In the genomic region with DNA sequence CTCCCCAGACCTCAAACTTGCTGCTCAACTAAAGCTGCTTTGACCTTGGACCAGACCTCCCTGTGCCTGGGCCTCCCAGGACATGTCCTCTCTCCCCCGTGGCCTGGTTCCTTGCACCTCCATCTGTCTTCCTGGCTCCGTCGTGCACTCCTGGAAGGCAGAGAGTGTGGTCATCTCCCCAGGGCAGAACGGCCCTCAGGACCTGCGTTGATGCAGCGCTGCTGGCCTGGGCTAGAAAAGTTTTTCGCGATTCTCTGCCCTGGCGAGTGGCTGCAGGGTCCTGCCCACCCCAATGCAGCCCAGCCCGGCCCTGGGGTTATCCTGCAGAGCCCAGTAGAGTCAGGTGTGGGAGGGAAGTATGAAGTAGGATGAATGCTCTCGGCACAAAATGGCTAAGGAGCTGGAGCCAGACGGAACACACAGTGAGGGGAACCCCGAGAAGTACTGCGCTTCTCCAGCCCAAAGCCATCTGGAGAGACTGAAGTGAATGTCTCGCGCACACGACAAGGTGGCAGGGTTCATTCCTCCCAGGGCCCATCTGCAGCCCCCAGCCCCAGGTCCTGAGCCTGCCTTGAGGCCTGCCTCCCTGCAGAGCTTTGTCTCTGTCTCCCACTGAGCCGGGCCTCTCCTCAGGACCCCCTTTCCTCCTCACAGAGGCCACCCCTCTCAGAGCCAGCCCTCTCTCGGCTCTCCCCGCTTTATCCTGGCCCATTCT, we compare ENCODE assay signal across 15 cellular contexts. TPM values are rescaled to one million over a fixed set of nuclear protein-coding genes. Genes with fewer than 3 reads are reported as not detected.
DNase-seq lines count a peak whose midpoint lies in the region; ATAC-seq, FAIRE-seq and TF ChIP-seq lines count a peak whose summit lies in the region.
"Had no signal": no experiment of that assay in that cellular context is flagged by ENCODE, and none has a peak within 500 bp of the region (broad histone marks: within the 10 kb centered on the region; RNA-seq: fewer than 3 reads in every experiment).

No MANE protein-coding gene starts in this region.

- no peak for TF ChIP-seq RAD21 in IMR-90 (IDR thresholded peaks at IDR 0.05; ENCODE audit: low read length)
- no peak for TF ChIP-seq RAD21 in H1 (IDR thresholded peaks at IDR 0.05 in 1 of 2, conservative IDR thresholded peaks at IDR 0.05 in 1 of 2; ENCODE audit: low read depth in 2 of 2, low read length in 2 of 2)

- H3K56ac ChIP-seq in IMR-90 (ENCODE audit: extremely low read depth, insufficient read depth, low read length) (peak overlapping the region; percentile 28; the same call in 1 of the 2 replicates), H1 (replicated peaks; ENCODE audit: insufficient read length, low read depth, low read length) (no peak overlapping the region)

- H4K91ac ChIP-seq in IMR-90 (ENCODE audit: insufficient read depth, low read depth, low read length) (peak overlapping the region; percentile 97), H1 (replicated peaks; ENCODE audit: insufficient read length, low read length) (no peak overlapping the region)

- no peak overlapping the region for H3K4me3 ChIP-seq in IMR-90 (ENCODE audit: insufficient read depth, low read depth, low read length)
- H3K4me3 ChIP-seq in H1 (ENCODE audit: extremely low read depth in 1 of 4, insufficient read depth in 2 of 4, low read depth in 3 of 4, low read length in 4 of 4): no peak overlapping the region
- H3K4me3 ChIP-seq in subcutaneous abdominal adipose tissue (ENCODE audit: low read depth in 1 of 5, low read length in 5 of 5): no peak overlapping the region

- H3K79me1 ChIP-seq in IMR-90 (ENCODE audit: low read depth in 1 of 2, low read length in 2 of 2) (no peaks in the 10 kb centered on the region), H1 (ENCODE audit: low read depth, low read length) (no peaks in the 10 kb centered on the region)

- H2AK9ac ChIP-seq in IMR-90 (replicated peaks; ENCODE audit: low read depth, low read length, poor library complexity): no peak overlapping the region

- H3K79me2 ChIP-seq in H1 (ENCODE audit: control insufficient read depth in 1 of 2, insufficient read depth in 2 of 2, low read length in 2 of 2): no peaks in the 10 kb centered on the region

- no peak overlapping the region for H3K27ac Mint-ChIP-seq in HFFc6
- H3K27ac Mint-ChIP-seq: progenitor cell of endocrine pancreas had no signal

- DNase-seq in IMR-90 (no peak), H1 (ENCODE audit: low read depth in 1 of 2, low spot score in 2 of 2) (no peak), mesenteric fat pad (ENCODE audit: low spot score) (peak; percentile 68), HFFc6 (no peak), Ammon's horn (ENCODE audit: low spot score) (no peak)
- DNase-seq: foreskin melanocyte; H9; KBM-7; NCI-H1092 treated with DMSO at 0.1 percent for 48 hours; NCI-H226; stimulated activated CD4-positive, alpha-beta T cell treated with anti-CD3 and anti-CD28 coated beads, Interleukin-2, amount 100 ng/mL, for 24 hours had no signal

- no peak for TF ChIP-seq EP300 in H1 (IDR thresholded peaks at IDR 0.05; ENCODE audit: borderline replicate concordance in 1 of 2, low read depth in 2 of 2, low read length in 2 of 2)

- peak overlapping the region; percentile 96 for H3K14ac ChIP-seq in IMR-90 (replicated peaks; ENCODE audit: low read depth, low read length)
- no peak overlapping the region for H3K14ac ChIP-seq in H1 (ENCODE audit: insufficient read length)

- H2BK12ac ChIP-seq in H1 (ENCODE audit: low read depth, low read length): no peak overlapping the region

- H2BK120ac ChIP-seq in IMR-90 (ENCODE audit: low read depth, low read length) (peak overlapping the region; percentile 97), H1 (replicated peaks; ENCODE audit: low read depth, low read length) (no peak overlapping the region)

- 90% methylated on average over 5 of the region's 20 CpGs; no CpG with 5 or more reads in 1 of the 2 experiments for WGBS in IMR-90 (ENCODE audit: extremely low coverage in 2 of 2, insufficient read length in 1 of 2), 2 experiments
- 85% methylated on average over 17 of the region's 20 CpGs; no CpG with 5 or more reads in 1 of the 2 experiments for WGBS in H1 (ENCODE audit: extremely low coverage in 1 of 2, insufficient coverage in 1 of 2, insufficient read length in 1 of 2, insufficient replicate concordance in 2 of 2, low coverage in 1 of 2, low lambda C conversion rate in 2 of 2, missing lambda C conversion rate in 1 of 2), 2 experiments

- peaks cover 63% of the 10 kb centered on the region for H3K4me1 Mint-ChIP-seq in HFFc6 (ENCODE audit: low read depth)

- H4K5ac ChIP-seq in IMR-90 (ENCODE audit: low read depth, low read length) (peak overlapping the region; percentile 78), H1 (ENCODE audit: insufficient read length, low read depth, low read length) (no peak overlapping the region)

- TF ChIP-seq POLR2A in IMR-90 (IDR thresholded peaks at IDR 0.05; ENCODE audit: low read depth, low read length) (no peak), H1 (IDR thresholded peaks at IDR 0.05; ENCODE audit: control extremely low read depth in 1 of 2, low read depth in 2 of 2, low read length in 2 of 2) (no peak), GM18505 (IDR thresholded peaks at IDR 0.05; ENCODE audit: borderline replicate concordance, extremely low read depth, insufficient read depth, insufficient read length) (no peak)

- no peaks in the 10 kb centered on the region for H3K23me2 ChIP-seq in H1 (ENCODE audit: low read depth, low read length)

- intact Hi-C loops in IMR-90 (cut with micrococcal nuclease): no loop called here

- peak overlapping the region; percentile 90 for H2BK20ac ChIP-seq in IMR-90 (ENCODE audit: low read depth, low read length)
- H2BK20ac ChIP-seq in H1 (ENCODE audit: low read length): no peak overlapping the region

- no peak for TF ChIP-seq CTCF in IMR-90 (conservative IDR thresholded peaks at IDR 0.05; ENCODE audit: low read depth, low read length)
- no peak for TF ChIP-seq CTCF in H1 (IDR thresholded peaks at IDR 0.05; ENCODE audit: control extremely low read depth in 1 of 3, insufficient read depth in 1 of 3, low read depth in 1 of 3, low read length in 3 of 3)
- TF ChIP-seq CTCF in HFFc6 (IDR thresholded peaks at IDR 0.05): no peak

- no peak overlapping the region for H3K4me2 ChIP-seq in IMR-90 (ENCODE audit: low read depth, low read length)
- no peak overlapping the region for H3K4me2 ChIP-seq in H1 (ENCODE audit: insufficient read depth in 1 of 2, low read depth in 2 of 2, low read length in 2 of 2)

- CTCF ChIA-PET in IMR-90 (lab: Yijun Ruan, JAX) (interaction anchor here (0.6 kb wide), 1 partner anchor 32 kb away, joined by 3 read pairs; no protein-coding TSS in a partner anchor), H1 (lab: Charles Lee; ENCODE audit: partially characterized antibody) (interaction anchor here (0.7 to 4.7 kb wide), 16 partner anchors 9 to 96 kb away, joined by 3 to 58 read pairs (median 4); a partner anchor contains a TSS)

- H3K36me3 Mint-ChIP-seq in HFFc6 (ENCODE audit: low read depth): peaks cover 5% of the 10 kb centered on the region; the same call in 1 of the 2 replicates

- in situ Hi-C loops in IMR-90 (cut with MboI; ENCODE audit: low sequenced_read_pairs): no loop called here

- no peaks in the 10 kb centered on the region for H3K27me3 ChIP-seq in IMR-90 (ENCODE audit: control insufficient read depth, insufficient read depth, low read length)
- no peaks in the 10 kb centered on the region; a peak in 1 of 7 replicates for H3K27me3 ChIP-seq in H1 (replicated peaks in 1 of 4; ENCODE audit: control insufficient read depth in 3 of 4, extremely low read depth in 1 of 4, insufficient read depth in 3 of 4, low read length in 3 of 4)
- no peaks in the 10 kb centered on the region for H3K27me3 ChIP-seq in subcutaneous abdominal adipose tissue (ENCODE audit: control insufficient read depth in 5 of 5, insufficient read depth in 4 of 5, low read length in 5 of 5)

- peak overlapping the region; percentile 62 to 89; a peak in 2 of 4 replicates for H4K8ac ChIP-seq in IMR-90 (ENCODE audit: low read depth in 2 of 2, low read length in 2 of 2)
- H4K8ac ChIP-seq in H1 (ENCODE audit: extremely low read depth, insufficient read depth, low read length): no peak overlapping the region

- peaks cover 42% of the 10 kb centered on the region for H3K4me1 ChIP-seq in IMR-90 (ENCODE audit: control insufficient read depth, insufficient read depth, low read length)
- no peaks in the 10 kb centered on the region; a peak in 1 of 7 replicates for H3K4me1 ChIP-seq in H1 (replicated peaks in 1 of 4; ENCODE audit: control insufficient read depth in 3 of 4, insufficient read depth in 4 of 4, low read length in 3 of 4)
- peaks cover 17 to 77% (median 61%) of the 10 kb centered on the region in 5 donors for H3K4me1 ChIP-seq in subcutaneous abdominal adipose tissue (ENCODE audit: control insufficient read depth in 5 of 5, insufficient read depth in 5 of 5, low read length in 5 of 5)

- H2BK5ac ChIP-seq in IMR-90 (ENCODE audit: low read depth, low read length, poor library complexity, severe bottlenecking) (peak overlapping the region; percentile 32), H1 (ENCODE audit: low read depth, low read length) (peak overlapping the region; percentile 52; the same call in 1 of the 2 replicates)

- H3K9ac ChIP-seq in IMR-90 (ENCODE audit: low read depth, low read length) (no peak overlapping the region; the same call in 1 of the 2 replicates), H1 (replicated peaks in 1 of 4; ENCODE audit: extremely low read depth in 1 of 4, low read depth in 3 of 4, low read length in 3 of 4) (no peak overlapping the region), subcutaneous abdominal adipose tissue (ENCODE audit: low read length in 5 of 5) (peak overlapping the region in 2 of 5 donors; percentile 16 to 42)

- H3K27ac ChIP-seq in IMR-90 (ENCODE audit: insufficient read depth, low read length): peak overlapping the region; percentile 64
- no peak overlapping the region for H3K27ac ChIP-seq in H1 (ENCODE audit: low read depth, low read length)
- H3K27ac ChIP-seq in subcutaneous abdominal adipose tissue (ENCODE audit: low read depth, low read length): peak overlapping the region; percentile 30

- H3K4me3 Mint-ChIP-seq in HFFc6: no peak overlapping the region
- H3K4me3 Mint-ChIP-seq: H9 had no signal

- no peaks in the 10 kb centered on the region for H3K9me3 Mint-ChIP-seq in HFFc6
- H3K9me3 Mint-ChIP-seq: H9 had no signal

- H3K23ac ChIP-seq in IMR-90 (ENCODE audit: low read depth, low read length) (peak overlapping the region; percentile 85), H1 (ENCODE audit: insufficient read length) (no peak overlapping the region)

- H4K20me1 ChIP-seq in IMR-90 (ENCODE audit: insufficient read depth, low read length): no peaks in the 10 kb centered on the region
- H4K20me1 ChIP-seq in H1 (replicated peaks in 1 of 2; ENCODE audit: control insufficient read depth in 1 of 2, insufficient read depth in 2 of 2, low read length in 2 of 2): no peaks in the 10 kb centered on the region

- dilution Hi-C loops in IMR-90 (cut with HindIII; ENCODE audit: low sequenced_read_pairs, unreplicated experiment): no loop called here

- FAIRE-seq in H1 (lab: Jason Lieb, UNC): no peak

- H2AK5ac ChIP-seq in IMR-90 (ENCODE audit: low read depth, low read length) (peak overlapping the region; percentile 87), H1 (ENCODE audit: low read depth, low read length) (0 out of 2 replicates have a peak overlapping the region, but pooled peaks have one; percentile 39)

- no peak for ATAC-seq in IMR-90 (ENCODE audit: low read depth)
- ATAC-seq in GM18505 (IDR thresholded peaks at IDR 0.05; ENCODE audit: unreplicated experiment): no peak
- ATAC-seq in HG03139 (IDR thresholded peaks at IDR 0.05; ENCODE audit: unreplicated experiment): no peak

- POLR2A ChIA-PET in IMR-90 (lab: Charles Lee; ENCODE audit: unreplicated experiment): interaction anchor here (1.2 kb wide), 1 partner anchor 24 kb away, joined by 3 read pairs; no protein-coding TSS in a partner anchor
- POLR2A ChIA-PET in H1 (lab: Charles Lee; ENCODE audit: partially characterized antibody): interaction anchor here (1.4 to 2.0 kb wide), 2 partner anchors 21 to 43 kb away, joined by 3 to 4 read pairs; no protein-coding TSS in a partner anchor

- BruUV-seq in IMR-90 (replicated peaks; lab: Mats Ljungman, UMichigan): no TSS peak

- peaks cover 13% of the 10 kb centered on the region for H3K9me1 ChIP-seq in IMR-90 (ENCODE audit: insufficient read depth, low read length)

- H3K36me3 ChIP-seq in IMR-90 (ENCODE audit: control insufficient read depth, insufficient read depth, low read length): no peaks in the 10 kb centered on the region
- no peaks in the 10 kb centered on the region for H3K36me3 ChIP-seq in H1 (ENCODE audit: control insufficient read depth in 2 of 4, insufficient read depth in 4 of 4, low read length in 3 of 4)
- peaks cover 0 to 4% (median 0%) of the 10 kb centered on the region in 5 donors for H3K36me3 ChIP-seq in subcutaneous abdominal adipose tissue (ENCODE audit: control insufficient read depth in 5 of 5, insufficient read depth in 5 of 5, low read length in 5 of 5)

- H3K18ac ChIP-seq in IMR-90 (ENCODE audit: low read depth, low read length) (peak overlapping the region; percentile 76; the same call in 1 of the 2 replicates), H1 (ENCODE audit: extremely low read depth, low read length) (no peak overlapping the region)

- H3K4ac ChIP-seq in IMR-90 (ENCODE audit: low read depth, low read length) (peak overlapping the region; percentile 93), H1 (replicated peaks; ENCODE audit: insufficient read length, low read depth, low read length) (no peak overlapping the region)

- no peak overlapping the region for H2AFZ ChIP-seq in IMR-90 (replicated peaks; ENCODE audit: low read length, poor library complexity)
- H2AFZ ChIP-seq in H1 (ENCODE audit: low read length): 0 out of 2 replicates have a peak overlapping the region, but pooled peaks have one; percentile 76

- H3K9me3 ChIP-seq in IMR-90 (ENCODE audit: control insufficient read depth, insufficient read depth, low read length) (no peaks in the 10 kb centered on the region), H1 (ENCODE audit: insufficient read depth in 2 of 2, low read depth in 1 of 2, low read length in 1 of 2) (no peaks in the 10 kb centered on the region), subcutaneous abdominal adipose tissue (ENCODE audit: control insufficient read depth in 5 of 5, low read length in 5 of 5) (no peaks in the 10 kb centered on the region)

- H2BK15ac ChIP-seq in IMR-90 (ENCODE audit: low read depth, low read length) (peak overlapping the region; percentile 76; the same call in 2 of the 3 replicates), H1 (ENCODE audit: low read length) (no peak overlapping the region)

- H3K27me3 Mint-ChIP-seq in HFFc6 (ENCODE audit: insufficient read depth): peaks cover 11% of the 10 kb centered on the region

RNA-seq across cellular contexts. Expression of a gene that starts 41.7 kb away (rescaled TPM):
- total RNA-seq in IMR-90 (2012; rRNA removed): 7.8 and 7.9 TPM in 2 replicates
- 9.0 and 11.2 TPM in 2 replicates for polyA plus RNA-seq in IMR-90 (2012; rRNA removed)
- 6.2 and 7.6 TPM in 2 replicates for polyA plus RNA-seq in IMR-90 (2012; cell fraction: cytosol; rRNA removed)
- 5.0 and 13.0 TPM in 2 replicates for polyA plus RNA-seq in IMR-90 (2012; cell fraction: nucleus; rRNA removed; ENCODE audit: low replicate concordance)
- total RNA-seq in H1 (2021; fragmentation: NEBNext Ultra II Directional; extraction: Animal tissue kit (Norgen Biotek cat#: 25700)): 0.50 and 0.54 TPM in 2 replicates
- polyA plus RNA-seq in H1 (2011; rRNA removed): 0.53 and 0.74 TPM in 2 replicates
- 0.74 TPM for polyA plus RNA-seq in H1 (2011; cell fraction: cytosol; rRNA removed)
- polyA plus RNA-seq in H1 (2011; cell fraction: nucleus; rRNA removed): 0.93 TPM
- 0.66 to 0.90 TPM (median 0.79 TPM) in 4 replicates for polyA plus RNA-seq in H1 (2012, experiment 1 of 2)
- polyA plus RNA-seq in H1 (2012, experiment 2 of 2): 0.98 TPM
- polyA plus RNA-seq in H1 (2013, experiment 1 of 2): 0.30 TPM
- 0.31 TPM for polyA plus RNA-seq in H1 (2013, experiment 2 of 2)
- 0.29 and 0.57 TPM in 2 replicates for polyA minus RNA-seq in H1 (2011; rRNA and poly(A)+ RNA removed)
- 1.2 TPM for polyA minus RNA-seq in H1 (2011; cell fraction: cytosol; rRNA and poly(A)+ RNA removed)
- 0.50 TPM for polyA minus RNA-seq in H1 (2011; cell fraction: nucleus; rRNA and poly(A)+ RNA removed)
- total RNA-seq in mesenteric fat pad: 69.4 TPM
- total RNA-seq in HFFc6 (2021; fragmentation: NEBNext Ultra II Directional; extraction: Animal tissue kit (Norgen Biotek cat#: 25700)): 10 to 100 TPM; 34.4 to 53.0 (median 45.5) TPM
